11 cellular contexts compared by ENCODE assay signal in the genomic region with DNA sequence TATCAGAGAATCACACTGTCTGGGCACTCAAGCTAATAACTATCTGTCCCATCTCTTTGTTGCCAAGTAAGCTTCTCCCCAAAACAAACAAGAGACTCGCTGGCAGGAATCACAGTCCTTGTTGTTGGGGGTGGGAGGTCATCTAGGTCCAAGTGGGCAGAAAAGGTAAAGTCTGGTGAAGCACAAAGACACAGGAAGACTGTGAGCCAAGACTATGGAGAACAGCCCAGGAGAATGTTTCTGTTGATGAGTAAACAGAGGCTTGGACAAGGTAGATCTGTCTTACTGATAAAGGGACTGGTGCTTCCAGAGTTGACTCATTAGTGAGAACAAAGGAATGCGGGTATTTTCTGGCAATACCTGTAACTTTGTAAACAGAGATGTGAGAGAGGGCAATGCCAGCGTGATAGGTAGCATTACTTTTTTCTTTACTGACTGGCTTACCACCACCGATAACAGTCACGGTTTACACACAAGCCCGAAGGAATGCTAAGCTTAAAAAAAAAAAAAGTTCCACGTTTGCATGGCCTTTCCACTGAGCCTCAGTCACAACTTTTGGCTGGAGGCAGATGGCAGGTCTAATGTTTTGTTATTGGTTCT. TPM values are rescaled to one million over a fixed set of nuclear protein-coding genes. Genes with fewer than 3 reads are reported as not detected.
A peak's percentile ranks its signal among the peaks of the same experiment; 100 is the strongest.
DNase-seq lines count a peak whose midpoint lies in the region; ATAC-seq and TF ChIP-seq lines count a peak whose summit lies in the region.
"Had no signal": no experiment of that assay in that cellular context is flagged by ENCODE, and none has a peak within 500 bp of the region (broad histone marks: within the 10 kb centered on the region; RNA-seq: fewer than 3 reads in every experiment).

No MANE protein-coding gene starts in this region.

- no peaks in the 10 kb centered on the region for H3K9me3 Mint-ChIP-seq in activated T-helper 17 cell treated with anti-CD3 and anti-CD28 coated beads, Interleukin-2, amount 50 U/mL, for 72 hours
- H3K9me3 Mint-ChIP-seq: natural killer cell treated with Interleukin-12 subunit alpha and Interleukin-12 subunit beta and Interleukin-15 and Interleukin-18, amount 100 ng/mL, for 72 hours had no signal

- H3K4me1 ChIP-seq in HEK293 (ENCODE audit: control insufficient read depth, insufficient read depth, low read length) (peaks cover 26% of the 10 kb centered on the region), subcutaneous abdominal adipose tissue (ENCODE audit: control insufficient read depth in 5 of 5, insufficient read depth in 5 of 5, low read length in 5 of 5) (peaks cover 0 to 52% (median 40%) of the 10 kb centered on the region in 5 donors)

- H3K9me3 ChIP-seq in HEK293 (ENCODE audit: control insufficient read depth, insufficient read depth, low read depth, low read length), result no peaks in the 10 kb centered on the region
- H3K9me3 ChIP-seq in subcutaneous abdominal adipose tissue (ENCODE audit: control insufficient read depth in 5 of 5, low read length in 5 of 5), result no peaks in the 10 kb centered on the region
- H3K9me3 ChIP-seq: heart right ventricle had no signal

- H3K36me3 Mint-ChIP-seq in activated T-helper 17 cell treated with anti-CD3 and anti-CD28 coated beads, Interleukin-2, amount 50 U/mL, for 72 hours (ENCODE audit: low read depth), result no peaks in the 10 kb centered on the region
- H3K36me3 Mint-ChIP-seq: natural killer cell treated with Interleukin-12 subunit alpha and Interleukin-12 subunit beta and Interleukin-15 and Interleukin-18, amount 100 ng/mL, for 72 hours had no signal

- H3K27ac ChIP-seq in HEK293 (ENCODE audit: extremely low read depth, low read depth, low read length), result peak overlapping the region; percentile 33; the same call in 1 of the 2 replicates
- peak overlapping the region; percentile 89 for H3K27ac ChIP-seq in subcutaneous abdominal adipose tissue (ENCODE audit: low read depth, low read length)

- no peaks in the 10 kb centered on the region for H3K27me3 ChIP-seq in subcutaneous abdominal adipose tissue (ENCODE audit: control insufficient read depth in 5 of 5, insufficient read depth in 4 of 5, low read length in 5 of 5)

- H3K4me1 Mint-ChIP-seq in activated T-helper 17 cell treated with anti-CD3 and anti-CD28 coated beads, Interleukin-2, amount 50 U/mL, for 72 hours, result peaks cover 22% of the 10 kb centered on the region

- CTCF ChIA-PET in HEK293 (lab: Yijun Ruan, JAX), result interaction anchor here (0.6 to 1.5 kb wide), 5 partner anchors 16 to 440 kb away, joined by 3 to 5 read pairs (median 3); no protein-coding TSS in a partner anchor

- H3K36me3 ChIP-seq in HEK293 (ENCODE audit: control insufficient read depth in 2 of 2, insufficient read depth in 1 of 2, low read length in 2 of 2) (no peaks in the 10 kb centered on the region), subcutaneous abdominal adipose tissue (ENCODE audit: control insufficient read depth in 5 of 5, insufficient read depth in 5 of 5, low read length in 5 of 5) (no peaks in the 10 kb centered on the region)
- H3K36me3 ChIP-seq: heart right ventricle had no signal

- peak overlapping the region; percentile 52 for H3K27ac Mint-ChIP-seq in activated T-helper 17 cell treated with anti-CD3 and anti-CD28 coated beads, Interleukin-2, amount 50 U/mL, for 72 hours
- H3K27ac Mint-ChIP-seq: natural killer cell treated with Interleukin-12 subunit alpha and Interleukin-12 subunit beta and Interleukin-15 and Interleukin-18, amount 100 ng/mL, for 72 hours had no signal

- TF ChIP-seq CTCF in HEK293 (tag by site-specific recombination; IDR thresholded peaks at IDR 0.05), result no peak

- no peak overlapping the region for H3K4me3 ChIP-seq in HEK293 (ENCODE audit: low read depth, low read length)
- no peak overlapping the region for H3K4me3 ChIP-seq in subcutaneous abdominal adipose tissue (ENCODE audit: low read depth in 1 of 5, low read length in 5 of 5)
- H3K4me3 ChIP-seq: heart right ventricle had no signal

- POLR2A ChIA-PET in HEK293 (lab: Yijun Ruan, JAX), result interaction anchor here (1.0 to 1.5 kb wide), 2 partner anchors 10 to 12 kb away, joined by 3 to 6 read pairs; partner anchors contain the start of gene MMD

- ATAC-seq in activated T-helper 17 cell treated with anti-CD3 and anti-CD28 coated beads, Interleukin-2, amount 50 U/mL, for 72 hours (replicated peaks), result peak; percentile 59
- ATAC-seq in GM18873 (IDR thresholded peaks at IDR 0.05; ENCODE audit: low FRiP score, unreplicated experiment), result no peak
- ATAC-seq: natural killer cell treated with Interleukin-12 subunit alpha and Interleukin-12 subunit beta and Interleukin-15 and Interleukin-18, amount 100 ng/mL, for 72 hours had no signal

- H3K9ac ChIP-seq in subcutaneous abdominal adipose tissue (ENCODE audit: low read length in 5 of 5), result peak overlapping the region in 2 of 5 donors; percentile 33 to 60

- peaks cover 20% of the 10 kb centered on the region for H3K27me3 Mint-ChIP-seq in activated T-helper 17 cell treated with anti-CD3 and anti-CD28 coated beads, Interleukin-2, amount 50 U/mL, for 72 hours

- DNase-seq in kidney tubule cell (ENCODE audit: low spot score) (peak; percentile 96), cerebellar cortex (ENCODE audit: low spot score) (no peak), NCI-H1417 treated with DMSO at 0.1 percent for 48 hours (lab: John Stamatoyannopoulos, UW) (no peak)
- no peak for DNase-seq in stimulated activated CD4-positive, alpha-beta T cell treated with anti-CD3 and anti-CD28 coated beads, Interleukin-4, amount 100 ng/mL, for 24 hours
- DNase-seq: GDM1, heart right ventricle had no signal

- H3K4me3 Mint-ChIP-seq in activated T-helper 17 cell treated with anti-CD3 and anti-CD28 coated beads, Interleukin-2, amount 50 U/mL, for 72 hours, result peak overlapping the region; percentile 44
- H3K4me3 Mint-ChIP-seq: natural killer cell treated with Interleukin-12 subunit alpha and Interleukin-12 subunit beta and Interleukin-15 and Interleukin-18, amount 100 ng/mL, for 72 hours had no signal

TF ChIP-seq in HEK293, 187 proteins besides CTCF, POLR2A, EP300 and RAD21:
- TF ChIP-seq PRDM1 (tag by site-specific recombination; IDR thresholded peaks at IDR 0.05) (0 out of 2 replicates have a peak, but pooled peaks have one; percentile 29), GFI1B (tag by site-specific recombination; IDR thresholded peaks at IDR 0.05) (no peak)
TF ChIP-seq in HEK293: peak in this region for 1.

RNA-seq across cellular contexts. Expression of gene MMD, which starts 11.5 kb away (rescaled TPM):
- total RNA-seq in activated T-helper 17 cell treated with anti-CD3 and anti-CD28 coated beads, Interleukin-2, amount 50 U/mL, for 72 hours, result 10 to 100 TPM; 21.7 to 28.6 TPM
